In the genomic region with DNA sequence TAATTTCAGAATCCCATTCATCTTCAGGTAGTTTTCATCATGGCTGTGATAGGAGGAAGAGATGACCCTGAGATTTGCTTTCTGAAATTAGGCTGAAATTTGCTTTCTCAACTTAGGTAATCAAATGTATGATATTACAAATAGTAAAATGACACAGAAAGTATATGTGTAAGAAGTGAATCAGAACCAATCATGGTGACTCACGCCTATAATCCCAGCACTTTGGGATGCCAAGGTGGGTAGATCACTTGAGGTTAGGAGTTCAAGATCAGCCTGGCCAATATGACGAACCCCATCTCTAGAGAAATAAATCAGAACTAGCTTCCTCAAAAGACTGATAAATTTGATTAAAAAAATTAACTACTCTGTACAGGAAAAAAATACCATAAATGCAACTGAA, we compare ENCODE assay signal across 20 cellular contexts.
A peak's percentile ranks its signal among the peaks of the same experiment; 100 is the strongest.
DNase-seq lines count a peak whose midpoint lies in the region; ATAC-seq, FAIRE-seq and TF ChIP-seq lines count a peak whose summit lies in the region.
"Had no signal": no experiment of that assay in that cellular context is flagged by ENCODE, and none has a peak within 500 bp of the region (broad histone marks: within the 10 kb centered on the region; RNA-seq: fewer than 3 reads in every experiment).

No MANE protein-coding gene starts in this region.

- peak in 1 of 2 experiments; percentile 1 for DNase-seq in A549 (ENCODE audit: low read depth in 1 of 2, low spot score in 1 of 2)
- DNase-seq in MG63: peak; percentile 14
- DNase-seq in brain microvascular endothelial cell: peak; percentile 39
- peak; percentile 24 for DNase-seq in glomerular visceral epithelial cell (ENCODE audit: extremely low spot score)
- no peak for DNase-seq in Karpas-422
- DNase-seq in activated naive CD4-positive, alpha-beta T cell (lab: John Stamatoyannopoulos, UW): no peak
- no peak for DNase-seq in mesenteric fat pad (ENCODE audit: low spot score)
- DNase-seq: COR-L47, NCI-H1092 treated with DMSO at 0.1 percent for 48 hours, NCI-H1694 treated with DMSO at 0.1 percent for 48 hours, NCI-H345, NCI-H774, SIG-M5 had no signal

- no peak for ATAC-seq in A549
- no peak for ATAC-seq in HG02798 (IDR thresholded peaks at IDR 0.05; ENCODE audit: poor library complexity, unreplicated experiment)
- ATAC-seq: GM12878, Panc1 had no signal

- no peak for TF ChIP-seq POLR2A in A549 (IDR thresholded peaks at IDR 0.05; ENCODE audit: low read length)

- no peak overlapping the region for H3K9ac ChIP-seq in Karpas-422 (ENCODE audit: low read length)

- H3K4me1 ChIP-seq in A549 (peaks cover 3% of the 10 kb centered on the region; the same call in 1 of the 3 replicates), Karpas-422 (ENCODE audit: low read length) (no peaks in the 10 kb centered on the region)

- H3K27ac ChIP-seq in A549 (no peak overlapping the region), brain microvascular endothelial cell (no peak overlapping the region), Karpas-422 (ENCODE audit: low read length) (no peak overlapping the region)
- H3K27ac ChIP-seq: C4-2B had no signal

- POLR2A ChIA-PET in A549 (lab: Yijun Ruan, JAX): no interaction called here

- H3K27me3 ChIP-seq in MG63 (no peaks in the 10 kb centered on the region), brain microvascular endothelial cell (replicated peaks) (no peaks in the 10 kb centered on the region), Karpas-422 (ENCODE audit: low read length) (no peaks in the 10 kb centered on the region)

- no peak for TF ChIP-seq RAD21 in A549 (conservative IDR thresholded peaks at IDR 0.05 in 1 of 2, IDR thresholded peaks at IDR 0.05 in 1 of 2)

- 39% methylated on average over 2 of the region's 2 CpGs for WGBS in A549 (ENCODE audit: missing lambda C conversion rate)

- no peak overlapping the region for H3K4me3 ChIP-seq in A549
- no peak overlapping the region for H3K4me3 ChIP-seq in MG63
- no peak overlapping the region for H3K4me3 ChIP-seq in brain microvascular endothelial cell (ENCODE audit: low read depth, low read length)
- no peak overlapping the region for H3K4me3 ChIP-seq in Karpas-422 (ENCODE audit: low read length)
- H3K4me3 ChIP-seq: GM12878 had no signal

- H3K36me3 ChIP-seq in MG63 (no peaks in the 10 kb centered on the region), brain microvascular endothelial cell (replicated peaks) (no peaks in the 10 kb centered on the region), Karpas-422 (ENCODE audit: insufficient read depth, low read length) (no peaks in the 10 kb centered on the region)

- no peaks in the 10 kb centered on the region for H3K9me3 ChIP-seq in A549
- no peaks in the 10 kb centered on the region for H3K9me3 ChIP-seq in MG63
- H3K9me3 ChIP-seq in Karpas-422 (ENCODE audit: low read length): peaks cover 18% of the 10 kb centered on the region

- TF ChIP-seq CTCF in A549 (IDR thresholded peaks at IDR 0.05) (no peak), brain microvascular endothelial cell (IDR thresholded peaks at IDR 0.05; ENCODE audit: low read depth, low read length, missing control alignments) (no peak)

- H3K4me2 ChIP-seq in A549: no peak overlapping the region
- H3K4me2 ChIP-seq in Karpas-422 (ENCODE audit: low read depth, low read length, poor library complexity, severe bottlenecking): no peak overlapping the region

- no peaks in the 10 kb centered on the region for H4K20me1 ChIP-seq in Karpas-422 (ENCODE audit: insufficient read depth, low read depth, low read length)

- H3K9me2 ChIP-seq in Karpas-422 (replicated peaks; ENCODE audit: insufficient read depth, low read length): no peaks in the 10 kb centered on the region

- CTCF ChIA-PET in A549 (lab: Yijun Ruan, JAX): no interaction called here

- no peaks in the 10 kb centered on the region for H3K79me2 ChIP-seq in Karpas-422 (ENCODE audit: low read length)

- TF ChIP-seq EP300 in A549 (IDR thresholded peaks at IDR 0.05): no peak

- in situ Hi-C loops in brain microvascular endothelial cell (cut with HindIII; ENCODE audit: low pct_ligation_motif_present, low sequenced_read_pairs): no loop called here

- no peak for FAIRE-seq in A549 (lab: Jason Lieb, UNC)
- FAIRE-seq: A204.1, GM12878, GM18507, HTR-8/SVneo had no signal

- no peak overlapping the region for H2AFZ ChIP-seq in Karpas-422 (ENCODE audit: low read length)

TF ChIP-seq in A549, 52 proteins besides CTCF, POLR2A, EP300 and RAD21:
- TF ChIP-seq, protein P1, sequence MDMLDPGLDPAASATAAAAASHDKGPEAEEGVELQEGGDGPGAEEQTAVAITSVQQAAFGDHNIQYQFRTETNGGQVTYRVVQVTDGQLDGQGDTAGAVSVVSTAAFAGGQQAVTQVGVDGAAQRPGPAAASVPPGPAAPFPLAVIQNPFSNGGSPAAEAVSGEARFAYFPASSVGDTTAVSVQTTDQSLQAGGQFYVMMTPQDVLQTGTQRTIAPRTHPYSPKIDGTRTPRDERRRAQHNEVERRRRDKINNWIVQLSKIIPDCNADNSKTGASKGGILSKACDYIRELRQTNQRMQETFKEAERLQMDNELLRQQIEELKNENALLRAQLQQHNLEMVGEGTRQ (IDR thresholded peaks at IDR 0.05): no peak
- no peak for TF ChIP-seq FOSL2 (IDR thresholded peaks at IDR 0.05)
- peak; percentile 29; the same call in 1 of the 2 replicates for TF ChIP-seq FOSL2 (CRISPR knock-in tag; IDR thresholded peaks at IDR 0.05)
- TF ChIP-seq FOSB (CRISPR knock-in tag; IDR thresholded peaks at IDR 0.05): no peak
- no peak for TF ChIP-seq HDAC2 (IDR thresholded peaks at IDR 0.05)
- TF ChIP-seq GATA3 (IDR thresholded peaks at IDR 0.05; ENCODE audit: borderline replicate concordance): no peak

Comparison
In these comparisons a context has a peak if more than half of its experiments do, and no peak if none do; other contexts are left out.
1. DNase-seq: peak in MG63 (single experiment), brain microvascular endothelial cell (single experiment) and glomerular visceral epithelial cell (single experiment); none in Karpas-422 (single experiment), activated naive CD4-positive, alpha-beta T cell (0 of 4) and mesenteric fat pad (single experiment).